ENCODE assay signal across 9 cellular contexts in genomic region chr22:24510694-24511625, GRCh38. TPM values are rescaled to one million over a fixed set of nuclear protein-coding genes. Genes with fewer than 3 reads are reported as not detected.
A peak's percentile ranks its signal among the peaks of the same experiment; 100 is the strongest.
DNase-seq lines count a peak whose midpoint lies in the region; ATAC-seq and TF ChIP-seq lines count a peak whose summit lies in the region.
"Had no signal": no experiment of that assay in that cellular context is flagged by ENCODE, and none has a peak within 500 bp of the region (broad histone marks: within the 10 kb centered on the region; RNA-seq: fewer than 3 reads in every experiment).

No MANE protein-coding gene starts in this region.

- TF ChIP-seq EP300 in upper lobe of left lung (IDR thresholded peaks at IDR 0.05), result peak in 1 of 4 donors; percentile 47

- no peak overlapping the region for H3K4me3 Mint-ChIP-seq in activated naive CD8-positive, alpha-beta T cell treated with anti-CD3 and anti-CD28 coated beads, Interleukin-2, amount 50 U/mL, for 24 hours
- no peak overlapping the region for H3K4me3 Mint-ChIP-seq in activated naive CD8-positive, alpha-beta T cell treated with anti-CD3 and anti-CD28 coated beads for 36 hours

- DNase-seq in activated naive CD8-positive, alpha-beta T cell treated with anti-CD3 and anti-CD28 coated beads, Interleukin-2, amount 50 U/mL, for 24 hours, result no peak
- no peak for DNase-seq in activated naive CD8-positive, alpha-beta T cell treated with anti-CD3 and anti-CD28 coated beads for 36 hours
- DNase-seq in UCSD-AML1 (lab: John Stamatoyannopoulos, UW; ENCODE audit: unreplicated experiment) (peak; percentile 50), iris pigment epithelial cell (ENCODE audit: low read depth) (peak; percentile 79), upper lobe of left lung (peak in 1 of 2 donors; percentile 42), PC-3 (no peak), uterus (no peak)
- DNase-seq in activated CD4-positive, CD25-positive, alpha-beta regulatory T cell treated with anti-CD3 and anti-CD28 coated beads, Interleukin-2, amount 50 U/mL, for 72 hours, result no peak

- no peaks in the 10 kb centered on the region for H3K79me2 ChIP-seq in PC-3 (ENCODE audit: low read length)

- H3K27ac ChIP-seq in upper lobe of left lung (peak overlapping the region; percentile 26 to 83 (median 62)), PC-3 (ENCODE audit: low read length) (no peak overlapping the region), uterus (no peak overlapping the region)

- TF ChIP-seq POLR2A in upper lobe of left lung (IDR thresholded peaks at IDR 0.05) (no peak), uterus (IDR thresholded peaks at IDR 0.05) (no peak)

- no peak overlapping the region for H3K4me3 ChIP-seq in upper lobe of left lung
- H3K4me3 ChIP-seq in PC-3 (ENCODE audit: low read length), result no peak overlapping the region
- no peak overlapping the region for H3K4me3 ChIP-seq in uterus

- 19 to 22% methylated on average over 8 to 9 of the region's 9 CpGs for WGBS in upper lobe of left lung, 2 donors

- no peaks in the 10 kb centered on the region for H3K9me3 Mint-ChIP-seq in activated naive CD8-positive, alpha-beta T cell treated with anti-CD3 and anti-CD28 coated beads, Interleukin-2, amount 50 U/mL, for 24 hours
- H3K9me3 Mint-ChIP-seq in activated naive CD8-positive, alpha-beta T cell treated with anti-CD3 and anti-CD28 coated beads for 36 hours, result no peaks in the 10 kb centered on the region

- no peaks in the 10 kb centered on the region for H3K36me3 Mint-ChIP-seq in activated naive CD8-positive, alpha-beta T cell treated with anti-CD3 and anti-CD28 coated beads, Interleukin-2, amount 50 U/mL, for 24 hours (ENCODE audit: low read depth)
- H3K36me3 Mint-ChIP-seq in activated naive CD8-positive, alpha-beta T cell treated with anti-CD3 and anti-CD28 coated beads for 36 hours, result no peaks in the 10 kb centered on the region

- H3K9me3 ChIP-seq in upper lobe of left lung (no peaks in the 10 kb centered on the region), PC-3 (ENCODE audit: low read length) (no peaks in the 10 kb centered on the region), uterus (no peaks in the 10 kb centered on the region)

- H3K4me1 Mint-ChIP-seq in activated naive CD8-positive, alpha-beta T cell treated with anti-CD3 and anti-CD28 coated beads, Interleukin-2, amount 50 U/mL, for 24 hours, result peaks cover 31% of the 10 kb centered on the region
- H3K4me1 Mint-ChIP-seq in activated naive CD8-positive, alpha-beta T cell treated with anti-CD3 and anti-CD28 coated beads for 36 hours, result peaks cover 13% of the 10 kb centered on the region

- H3K27me3 ChIP-seq in upper lobe of left lung (no peaks in the 10 kb centered on the region), PC-3 (ENCODE audit: low read length) (no peaks in the 10 kb centered on the region), uterus (no peaks in the 10 kb centered on the region)

- H3K36me3 ChIP-seq in upper lobe of left lung (no peaks in the 10 kb centered on the region), PC-3 (ENCODE audit: low read depth, low read length) (no peaks in the 10 kb centered on the region), uterus (no peaks in the 10 kb centered on the region)

- H4K20me1 ChIP-seq in PC-3 (ENCODE audit: low read length), result no peaks in the 10 kb centered on the region

- no peak overlapping the region for H2AFZ ChIP-seq in PC-3 (ENCODE audit: low read length)

- no TSS peak for BruUV-seq in PC-3 (replicated peaks; lab: Mats Ljungman, UMichigan)

- H3K4me2 ChIP-seq in PC-3 (ENCODE audit: low read length), result no peak overlapping the region

- no peaks in the 10 kb centered on the region for H3K9me2 ChIP-seq in PC-3 (replicated peaks; ENCODE audit: low read length)

- peak overlapping the region; percentile 63 for H3K27ac Mint-ChIP-seq in activated naive CD8-positive, alpha-beta T cell treated with anti-CD3 and anti-CD28 coated beads, Interleukin-2, amount 50 U/mL, for 24 hours
- no peak overlapping the region for H3K27ac Mint-ChIP-seq in activated naive CD8-positive, alpha-beta T cell treated with anti-CD3 and anti-CD28 coated beads for 36 hours

- no peaks in the 10 kb centered on the region for H3K27me3 Mint-ChIP-seq in activated naive CD8-positive, alpha-beta T cell treated with anti-CD3 and anti-CD28 coated beads, Interleukin-2, amount 50 U/mL, for 24 hours
- H3K27me3 Mint-ChIP-seq in activated naive CD8-positive, alpha-beta T cell treated with anti-CD3 and anti-CD28 coated beads for 36 hours, result peaks cover 3% of the 10 kb centered on the region

- peak; percentile 56 for ATAC-seq in activated naive CD8-positive, alpha-beta T cell treated with anti-CD3 and anti-CD28 coated beads, Interleukin-2, amount 50 U/mL, for 24 hours
- ATAC-seq in upper lobe of left lung (ENCODE audit: low FRiP score in 2 of 2), result peak; percentile 44 to 74
- no peak for ATAC-seq in PC-3

- no peak overlapping the region for H3K9ac ChIP-seq in PC-3 (ENCODE audit: low read length)

- TF ChIP-seq CTCF in upper lobe of left lung (IDR thresholded peaks at IDR 0.05), result no peak
- TF ChIP-seq CTCF in PC-3 (conservative IDR thresholded peaks at IDR 0.05; ENCODE audit: low read depth, low read length), result no peak
- no peak for TF ChIP-seq CTCF in uterus (IDR thresholded peaks at IDR 0.05)

- H3K4me1 ChIP-seq in upper lobe of left lung, result peaks cover 43 to 56% (median 48%) of the 10 kb centered on the region in 4 donors
- H3K4me1 ChIP-seq in PC-3 (ENCODE audit: insufficient read depth, low read length), result peaks cover 12% of the 10 kb centered on the region
- no peaks in the 10 kb centered on the region for H3K4me1 ChIP-seq in uterus

- H3F3A ChIP-seq in PC-3 (ENCODE audit: low read length, unreplicated experiment), result no peaks in the 10 kb centered on the region

- POLR2A ChIA-PET in PC-3 (lab: Charles Lee; ENCODE audit: unreplicated experiment), result no interaction called here

- CTCF ChIA-PET in PC-3 (lab: Charles Lee), result no interaction called here

- intact Hi-C loops in PC-3 (cut with micrococcal nuclease) (no loop called here), uterus (cut with DNase I; ENCODE audit: low total_unique reads) (no loop called here)

RNA-seq across cellular contexts. Expression of gene UPB1, which starts 15.8 kb away (rescaled TPM):
- total RNA-seq in activated naive CD8-positive, alpha-beta T cell treated with anti-CD3 and anti-CD28 coated beads for 36 hours, result under 1 TPM in 1 of 2 experiments, not detected in 1; 0.08 TPM
- total RNA-seq in upper lobe of left lung, result 1 to 10 TPM in 5 of 6 donors, under 1 TPM in 1; 0.91 to 9.4 (median 1.4) TPM
- total RNA-seq in PC-3 (2014; rRNA removed), result 0.29 TPM in 1 of 2 replicates, not detected in the other
- 1 to 10 TPM in 1 of 4 donors, under 1 TPM in 1, not detected in 2; 0.83 to 2.7 TPM for total RNA-seq in uterus
- total RNA-seq: activated CD8-positive, alpha-beta memory T cell treated with anti-CD3 and anti-CD28 coated beads for 36 hours had no signal

RNA-seq across cellular contexts. Expression of gene GUCD1, which starts 44.0 kb away (rescaled TPM):
- total RNA-seq in activated naive CD8-positive, alpha-beta T cell treated with anti-CD3 and anti-CD28 coated beads for 36 hours, result 100 to 1,000 TPM; 127 to 145 TPM
- total RNA-seq in upper lobe of left lung, result 100 to 1,000 TPM in 5 of 6 donors, 10 to 100 TPM in 1; 77.5 to 231 (median 160) TPM
- 63.5 and 65.8 TPM in 2 replicates for total RNA-seq in PC-3 (2014; rRNA removed)
- 10 to 100 TPM; 26.4 to 68.2 (median 44.9) TPM for total RNA-seq in uterus

RNA-seq across cellular contexts. Expression of gene SNRPD3, which starts 44.8 kb away (rescaled TPM):
- 100 to 1,000 TPM; 221 to 222 TPM for total RNA-seq in activated naive CD8-positive, alpha-beta T cell treated with anti-CD3 and anti-CD28 coated beads for 36 hours
- total RNA-seq in upper lobe of left lung (100 to 1,000 TPM in 1 of 6 donors, 10 to 100 TPM in 5; 66.8 to 119 (median 84.8) TPM), PC-3 (2014; rRNA removed) (175 and 270 TPM in 2 replicates), uterus (100 to 1,000 TPM in 2 of 4 donors, 10 to 100 TPM in 2; 42.6 to 189 (median 85.1) TPM)

Comparison
In these comparisons a context has a peak if more than half of its experiments do, and no peak if none do; other contexts are left out.
1. DNase-seq: peak in UCSD-AML1 (single experiment) and iris pigment epithelial cell (single experiment); none in activated naive CD8-positive, alpha-beta T cell treated with anti-CD3 and anti-CD28 coated beads, Interleukin-2, amount 50 U/mL, for 24 hours (single experiment), activated naive CD8-positive, alpha-beta T cell treated with anti-CD3 and anti-CD28 coated beads for 36 hours (single experiment), PC-3 (single experiment), uterus (0 of 2) and activated CD4-positive, CD25-positive, alpha-beta regulatory T cell treated with anti-CD3 and anti-CD28 coated beads, Interleukin-2, amount 50 U/mL, for 72 hours (single experiment).
2. H3K27ac ChIP-seq: peak in upper lobe of left lung (4 of 4); none in PC-3 (single experiment) and uterus (0 of 2).